11 cellular contexts compared by ENCODE assay signal in genomic region chr11:119015054-119015611, GRCh38. TPM values are rescaled to one million over a fixed set of nuclear protein-coding genes. Genes with fewer than 3 reads are reported as not detected.
A peak's percentile ranks its signal among the peaks of the same experiment; 100 is the strongest.
DNase-seq lines count a peak whose midpoint lies in the region; ATAC-seq and TF ChIP-seq lines count a peak whose summit lies in the region.
"Had no signal": no experiment of that assay in that cellular context is flagged by ENCODE, and none has a peak within 500 bp of the region (broad histone marks: within the 10 kb centered on the region; RNA-seq: fewer than 3 reads in every experiment).

No MANE protein-coding gene starts in this region.

- ATAC-seq in omental fat pad (ENCODE audit: low FRiP score) (no peak), HG03280 (IDR thresholded peaks at IDR 0.05; ENCODE audit: unreplicated experiment) (no peak)

- no peak overlapping the region for H3K4ac ChIP-seq in H9 (ENCODE audit: low read depth, low read length)

- CTCF ChIA-PET in activated CD4-positive, alpha-beta memory T cell treated with anti-CD3 and anti-CD28 coated beads for 36 hours (lab: Charles Lee), result interaction anchor here (1.0 to 1.5 kb wide), 2 partner anchors 15 to 17 kb away, joined by 3 read pairs; partner anchors contain the start of genes CENATAC and SLC37A4

- H3K9me3 Mint-ChIP-seq in H9, result no peaks in the 10 kb centered on the region
- H3K9me3 Mint-ChIP-seq in activated CD4-positive, alpha-beta memory T cell treated with anti-CD3 and anti-CD28 coated beads for 36 hours, result no peaks in the 10 kb centered on the region

- H2AK5ac ChIP-seq in H9 (ENCODE audit: insufficient read length, low read length), result no peak overlapping the region

- H3K14ac ChIP-seq in H9 (ENCODE audit: insufficient read depth, low read length), result no peak overlapping the region

- H3K27ac ChIP-seq in H9 (ENCODE audit: insufficient read length, low read depth, low read length), result no peak overlapping the region
- H3K27ac ChIP-seq in hepatocyte, result no peak overlapping the region
- H3K27ac ChIP-seq: tibial nerve had no signal

- H3K27me3 Mint-ChIP-seq in H9 (ENCODE audit: low read depth), result no peaks in the 10 kb centered on the region; the same call in 1 of the 2 replicates
- H3K27me3 Mint-ChIP-seq in activated CD4-positive, alpha-beta memory T cell treated with anti-CD3 and anti-CD28 coated beads for 36 hours, result no peaks in the 10 kb centered on the region

- peak overlapping the region in 2 of 3 experiments; percentile 30 to 100; a peak in 3 of 7 replicates for H3K27ac Mint-ChIP-seq in H9
- peak overlapping the region; percentile 47 for H3K27ac Mint-ChIP-seq in activated CD4-positive, alpha-beta memory T cell treated with anti-CD3 and anti-CD28 coated beads for 36 hours

- H2BK5ac ChIP-seq in H9 (ENCODE audit: insufficient read length, low read length), result no peak overlapping the region

- H3K18ac ChIP-seq in H9 (ENCODE audit: insufficient read length, low read depth, low read length), result no peak overlapping the region

- H3K56ac ChIP-seq in H9 (ENCODE audit: insufficient read length, low read depth, low read length), result no peak overlapping the region

- H4K20me1 ChIP-seq in H9 (ENCODE audit: control insufficient read depth, insufficient read depth, insufficient read length) (no peaks in the 10 kb centered on the region), hepatocyte (ENCODE audit: insufficient read depth, poor library complexity, severe bottlenecking) (peaks cover 7% of the 10 kb centered on the region)

- POLR2A ChIA-PET in activated CD4-positive, alpha-beta memory T cell treated with anti-CD3 and anti-CD28 coated beads for 36 hours (lab: Charles Lee), result interaction anchor here (0.6 to 3.0 kb wide), 8 partner anchors 9 to 63 kb away, joined by 3 to 15 read pairs (median 7); partner anchors contain the start of genes CENATAC, SLC37A4 and VPS11

- DNase-seq in BE2C, result no peak
- DNase-seq in H9, result no peak
- DNase-seq in activated CD4-positive, alpha-beta memory T cell treated with anti-CD3 and anti-CD28 coated beads for 36 hours, result no peak
- peak; percentile 29 for DNase-seq in hepatocyte (ENCODE audit: low spot score)
- no peak for DNase-seq in OCI-M2 (lab: John Stamatoyannopoulos, UW; ENCODE audit: unreplicated experiment)
- DNase-seq in omental fat pad (ENCODE audit: low spot score), result no peak
- no peak for DNase-seq in activated CD8-positive, alpha-beta memory T cell treated with anti-CD3 and anti-CD28 coated beads, Interleukin-2, amount 50 U/mL, for 48 hours
- DNase-seq: NCI-H524 treated with DMSO at 0.1 percent for 48 hours; stimulated activated CD4-positive, alpha-beta T cell treated with anti-CD3 and anti-CD28 coated beads, Interleukin-2, amount 100 ng/mL, for 48 hours had no signal

- no CpG with 5 or more reads among the region's 8 CpGs for WGBS in H9 (ENCODE audit: extremely low coverage, insufficient read length, low lambda C conversion rate)
- WGBS in hepatocyte (ENCODE audit: low lambda C conversion rate, missing lambda C conversion rate), result 74% methylated on average over 8 of the region's 8 CpGs

- H2BK20ac ChIP-seq in H9 (ENCODE audit: low read depth, low read length, poor library complexity, severe bottlenecking), result no peak overlapping the region

- H3K36me3 ChIP-seq in BE2C, result peaks cover 59% of the 10 kb centered on the region
- no peaks in the 10 kb centered on the region for H3K36me3 ChIP-seq in hepatocyte (replicated peaks; ENCODE audit: insufficient read depth, low read depth)

- H3K23me2 ChIP-seq in H9 (ENCODE audit: insufficient read length, low read depth, low read length, poor library complexity, severe bottlenecking), result peaks cover 10% of the 10 kb centered on the region

- H3K9me3 ChIP-seq in BE2C, result no peaks in the 10 kb centered on the region
- H3K9me3 ChIP-seq in H9 (ENCODE audit: control insufficient read depth, low read depth, low read length), result no peaks in the 10 kb centered on the region
- no peaks in the 10 kb centered on the region for H3K9me3 ChIP-seq in hepatocyte (ENCODE audit: low read depth)
- H3K9me3 ChIP-seq: tibial nerve had no signal

- H3K27me3 ChIP-seq in BE2C (no peaks in the 10 kb centered on the region), H9 (ENCODE audit: insufficient read depth, low read length) (no peaks in the 10 kb centered on the region), hepatocyte (no peaks in the 10 kb centered on the region)
- H3K27me3 ChIP-seq: tibial nerve had no signal

- H3K4me1 ChIP-seq in BE2C, result no peaks in the 10 kb centered on the region
- no peaks in the 10 kb centered on the region for H3K4me1 ChIP-seq in H9 (ENCODE audit: insufficient read depth, low read length)
- peaks cover 19% of the 10 kb centered on the region for H3K4me1 ChIP-seq in hepatocyte (ENCODE audit: insufficient read depth)

- no peak overlapping the region for H3K23ac ChIP-seq in H9 (ENCODE audit: insufficient read length, low read depth, low read length)

- H2BK120ac ChIP-seq in H9 (ENCODE audit: low read depth, low read length, poor library complexity, severe bottlenecking), result no peak overlapping the region

- no peak overlapping the region for H3T11ph ChIP-seq in H9 (ENCODE audit: low read length)

- H3K79me2 ChIP-seq in H9 (ENCODE audit: insufficient read depth, low read length) (peaks cover 14% of the 10 kb centered on the region; the same call in 1 of the 2 replicates), hepatocyte (peaks cover 50% of the 10 kb centered on the region)

- H3K36me3 Mint-ChIP-seq in H9 (ENCODE audit: insufficient read depth in 1 of 3, low read depth in 3 of 3), result peaks cover 57 to 81% (median 72%) of the 10 kb centered on the region in 3 experiments
- H3K36me3 Mint-ChIP-seq in activated CD4-positive, alpha-beta memory T cell treated with anti-CD3 and anti-CD28 coated beads for 36 hours, result peaks cover 67% of the 10 kb centered on the region

- intact Hi-C loops in activated CD4-positive, alpha-beta memory T cell treated with anti-CD3 and anti-CD28 coated beads for 36 hours (cut with micrococcal nuclease), result loop anchor here (5.0 kb wide), 2 partner anchors 88 to 223 kb away; partner anchors contain the start of genes BCL9L and DDX6

- peaks cover 2% of the 10 kb centered on the region for H3K79me1 ChIP-seq in H9 (ENCODE audit: insufficient read depth, low read depth, low read length, poor library complexity, severe bottlenecking)

- no peak overlapping the region for H2BK12ac ChIP-seq in H9 (ENCODE audit: insufficient read length, low read depth, low read length)

- H3K9me2 ChIP-seq in hepatocyte (replicated peaks; ENCODE audit: insufficient read depth), result no peaks in the 10 kb centered on the region

- H2BK15ac ChIP-seq in H9 (ENCODE audit: low read depth, low read length), result no peak overlapping the region

- H2AFZ ChIP-seq in H9 (ENCODE audit: low read length), result no peak overlapping the region
- no peak overlapping the region for H2AFZ ChIP-seq in hepatocyte

- no peak overlapping the region for H4K5ac ChIP-seq in H9 (ENCODE audit: insufficient read length, low read depth, low read length)

- H4K8ac ChIP-seq in H9 (replicated peaks; ENCODE audit: insufficient read length, low read depth, low read length), result no peak overlapping the region

- H3K4me3 Mint-ChIP-seq in H9, result peak overlapping the region in 1 of 2 experiments; percentile 11; a peak in 1 of 5 replicates
- no peak overlapping the region for H3K4me3 Mint-ChIP-seq in activated CD4-positive, alpha-beta memory T cell treated with anti-CD3 and anti-CD28 coated beads for 36 hours

- no peak overlapping the region for H3K9ac ChIP-seq in H9 (ENCODE audit: extremely low read depth, insufficient read length, low read length)

- H3K4me3 ChIP-seq in BE2C (ENCODE audit: low read depth, low read length) (no peak overlapping the region), hepatocyte (no peak overlapping the region)
- H3K4me3 ChIP-seq: tibial nerve had no signal

- TF ChIP-seq CTCF in BE2C (IDR thresholded peaks at IDR 0.05; ENCODE audit: low read depth, low read length), result peak; percentile 27; the same call in 1 of the 2 replicates
- peak; percentile 34; the same call in 2 of the 3 replicates for TF ChIP-seq CTCF in H9 (conservative IDR thresholded peaks at IDR 0.05)
- peak; percentile 19 for TF ChIP-seq CTCF in hepatocyte (IDR thresholded peaks at IDR 0.05; ENCODE audit: poor library complexity)
- TF ChIP-seq CTCF in omental fat pad (IDR thresholded peaks at IDR 0.05), result no peak

- no peak overlapping the region for H4K91ac ChIP-seq in H9 (ENCODE audit: insufficient read length, low read depth, low read length)

- peaks cover 9 to 22% of the 10 kb centered on the region in 2 experiments for H3K4me1 Mint-ChIP-seq in H9
- H3K4me1 Mint-ChIP-seq in activated CD4-positive, alpha-beta memory T cell treated with anti-CD3 and anti-CD28 coated beads for 36 hours (ENCODE audit: low read depth), result peaks cover 38% of the 10 kb centered on the region

- H3K4me2 ChIP-seq in H9 (ENCODE audit: insufficient read depth, insufficient read length, low read length) (no peak overlapping the region), hepatocyte (no peak overlapping the region)

RNA-seq across cellular contexts. Expression of gene RPS25, which starts 3.0 kb away (rescaled TPM):
- polyA plus RNA-seq in BE2C (2012; ENCODE audit: insufficient read depth, insufficient read length, low read depth), result 1,079 TPM
- 1,450 and 1,453 TPM in 2 replicates for total RNA-seq in H9 (2021)
- 1,000 to 10,000 TPM; 1,852 to 1,922 TPM for total RNA-seq in activated CD4-positive, alpha-beta memory T cell treated with anti-CD3 and anti-CD28 coated beads for 36 hours
- total RNA-seq in hepatocyte, result 1,502 and 1,568 TPM in 2 replicates
- 1,058 and 1,100 TPM in 2 replicates for polyA plus RNA-seq in hepatocyte
- total RNA-seq in omental fat pad, result 1,000 to 10,000 TPM; 1,426 to 2,619 (median 2,025) TPM

RNA-seq across cellular contexts. Expression of gene TRAPPC4, which starts 3.4 kb away (rescaled TPM):
- 179 TPM for polyA plus RNA-seq in BE2C (2012; ENCODE audit: insufficient read depth, insufficient read length, low read depth)
- 82.8 TPM in 2 replicates for total RNA-seq in H9 (2021)
- total RNA-seq in activated CD4-positive, alpha-beta memory T cell treated with anti-CD3 and anti-CD28 coated beads for 36 hours, result 10 to 100 TPM; 86.4 to 87.8 TPM
- total RNA-seq in hepatocyte, result 78.5 and 96.1 TPM in 2 replicates
- polyA plus RNA-seq in hepatocyte, result 174 and 175 TPM in 2 replicates
- total RNA-seq in omental fat pad, result 10 to 100 TPM; 43.2 to 61.7 (median 51.4) TPM

RNA-seq across cellular contexts. Expression of gene SLC37A4, which starts 15.5 kb away (rescaled TPM):
- polyA plus RNA-seq in BE2C (2012; ENCODE audit: insufficient read depth, insufficient read length, low read depth), result 19.4 TPM
- total RNA-seq in H9 (2021), result 41.0 and 42.0 TPM in 2 replicates
- 10 to 100 TPM; 33.4 to 37.0 TPM for total RNA-seq in activated CD4-positive, alpha-beta memory T cell treated with anti-CD3 and anti-CD28 coated beads for 36 hours
- total RNA-seq in hepatocyte, result 68.0 and 87.4 TPM in 2 replicates
- 63.5 and 82.3 TPM in 2 replicates for polyA plus RNA-seq in hepatocyte
- total RNA-seq in omental fat pad, result 10 to 100 TPM; 11.6 to 18.4 (median 14.0) TPM

RNA-seq across cellular contexts. Expression of gene CENATAC, which starts 17.2 kb away (rescaled TPM):
- 31.8 TPM for polyA plus RNA-seq in BE2C (2012; ENCODE audit: insufficient read depth, insufficient read length, low read depth)
- total RNA-seq in H9 (2021) (51.2 and 55.2 TPM in 2 replicates), hepatocyte (26.2 and 28.2 TPM in 2 replicates), omental fat pad (10 to 100 TPM; 36.9 to 66.9 (median 50.9) TPM)
- 10 to 100 TPM; 21.4 to 22.3 TPM for total RNA-seq in activated CD4-positive, alpha-beta memory T cell treated with anti-CD3 and anti-CD28 coated beads for 36 hours
- polyA plus RNA-seq in hepatocyte, result 22.6 and 24.5 TPM in 2 replicates

RNA-seq across cellular contexts. Expression of gene HYOU1, which starts 41.9 kb away (rescaled TPM):
- polyA plus RNA-seq in BE2C (2012; ENCODE audit: insufficient read depth, insufficient read length, low read depth), result 204 TPM
- total RNA-seq in H9 (2021), result 228 and 234 TPM in 2 replicates
- total RNA-seq in activated CD4-positive, alpha-beta memory T cell treated with anti-CD3 and anti-CD28 coated beads for 36 hours, result 100 to 1,000 TPM; 127 to 136 TPM
- 168 and 197 TPM in 2 replicates for total RNA-seq in hepatocyte
- 122 and 125 TPM in 2 replicates for polyA plus RNA-seq in hepatocyte
- 10 to 100 TPM; 43.5 to 94.4 (median 63.7) TPM for total RNA-seq in omental fat pad

Comparison
In these comparisons a context has a peak if more than half of its experiments do, and no peak if none do; other contexts are left out.
1. CTCF ChIP-seq: peak in BE2C (single experiment), H9 (single experiment) and hepatocyte (single experiment); none in omental fat pad (0 of 3).